ENCODE assay signal across 8 cellular contexts in genomic region chr19:40424637-40425449, GRCh38. TPM values are rescaled to one million over a fixed set of nuclear protein-coding genes. Genes with fewer than 3 reads are reported as not detected.
DNase-seq lines count a peak whose midpoint lies in the region; ATAC-seq and TF ChIP-seq lines count a peak whose summit lies in the region.

No MANE protein-coding gene starts in this region.

- 1 to 2% methylated on average over 16 to 19 of the region's 28 CpGs for WGBS in upper lobe of left lung, 2 donors

- DNase-seq in GM12865 (ENCODE audit: low read depth) (peak; percentile 24), NOMO-1 treated with dmso at 0.1 percent for 144 hours (lab: John Stamatoyannopoulos, UW; ENCODE audit: unreplicated experiment) (peak; percentile 9), choroid plexus epithelial cell (ENCODE audit: low read depth) (peak; percentile 48), memory B cell (ENCODE audit: low spot score in 2 of 2) (no peak), upper lobe of left lung (peak in 1 of 2 donors; percentile 39), T1000 (lab: John Stamatoyannopoulos, UW) (no peak), GM03348 (ENCODE audit: low spot score) (no peak)

- H3K9me3 Mint-ChIP-seq in memory B cell: no peaks in the 10 kb centered on the region

- H3K4me3 ChIP-seq in GM12865 (ENCODE audit: low read depth, low read length): peak overlapping the region; percentile 80
- peak overlapping the region; percentile 84 for H3K4me3 ChIP-seq in choroid plexus epithelial cell (ENCODE audit: low read depth, low read length)
- peak overlapping the region; percentile 55 to 88 (median 76) for H3K4me3 ChIP-seq in upper lobe of left lung

- peak overlapping the region; percentile 86 for H3K4me3 Mint-ChIP-seq in memory B cell

- ATAC-seq in memory B cell (ENCODE audit: low read depth) (no peak), upper lobe of left lung (ENCODE audit: low FRiP score in 2 of 2) (no peak), HG03571 (IDR thresholded peaks at IDR 0.05; ENCODE audit: unreplicated experiment) (no peak)

- H3K27ac Mint-ChIP-seq in memory B cell: peak overlapping the region; percentile 86

- peaks cover 9 to 21% (median 11%) of the 10 kb centered on the region in 4 donors for H3K36me3 ChIP-seq in upper lobe of left lung

- no peak for TF ChIP-seq EP300 in upper lobe of left lung (IDR thresholded peaks at IDR 0.05)

- peaks cover 11% of the 10 kb centered on the region for H3K4me1 Mint-ChIP-seq in memory B cell

- TF ChIP-seq CTCF in GM12865 (IDR thresholded peaks at IDR 0.05; ENCODE audit: insufficient read depth, low read depth, low read length, missing control alignments) (no peak), choroid plexus epithelial cell (conservative IDR thresholded peaks at IDR 0.05; ENCODE audit: low read depth, low read length) (no peak), upper lobe of left lung (IDR thresholded peaks at IDR 0.05) (no peak)

- H3K27me3 ChIP-seq in upper lobe of left lung: no peaks in the 10 kb centered on the region

- peaks cover 42 to 53% (median 47%) of the 10 kb centered on the region in 4 donors for H3K4me1 ChIP-seq in upper lobe of left lung

- H3K9me3 ChIP-seq in upper lobe of left lung: no peaks in the 10 kb centered on the region

- H3K27me3 Mint-ChIP-seq in memory B cell: no peaks in the 10 kb centered on the region

- TF ChIP-seq POLR2A in upper lobe of left lung (IDR thresholded peaks at IDR 0.05): no peak

- peak overlapping the region; percentile 97 to 100 (median 100) for H3K27ac ChIP-seq in upper lobe of left lung

- H3K36me3 Mint-ChIP-seq in memory B cell: no peaks in the 10 kb centered on the region

RNA-seq across cellular contexts. Expression of gene SERTAD1, which starts 0.9 kb away (rescaled TPM):
- total RNA-seq in upper lobe of left lung: 10 to 100 TPM in 4 of 6 donors, 1 to 10 TPM in 2; 2.1 to 37.5 (median 18.4) TPM

RNA-seq across cellular contexts. Expression of gene PRX, which starts 11.7 kb away (rescaled TPM):
- 100 to 1,000 TPM in 1 of 6 donors, 10 to 100 TPM in 5; 30.1 to 146 (median 51.5) TPM for total RNA-seq in upper lobe of left lung

RNA-seq across cellular contexts. Expression of gene SERTAD3, which starts 19.3 kb away (rescaled TPM):
- total RNA-seq in upper lobe of left lung: 10 to 100 TPM in 5 of 6 donors, 1 to 10 TPM in 1; 8.9 to 44.5 (median 21.9) TPM

RNA-seq across cellular contexts. Expression of gene HIPK4, which starts 34.9 kb away (rescaled TPM):
- total RNA-seq in upper lobe of left lung: 1 to 10 TPM in 1 of 6 donors, under 1 TPM in 4, not detected in 1; 0.17 to 1.0 (median 0.46) TPM

RNA-seq across cellular contexts. Expression of gene BLVRB, which starts 40.7 kb away (rescaled TPM):
- 100 to 1,000 TPM in 5 of 6 donors, 10 to 100 TPM in 1; 77.5 to 379 (median 223) TPM for total RNA-seq in upper lobe of left lung

Comparison
In these comparisons a context has a peak if more than half of its experiments do, and no peak if none do; other contexts are left out.
1. DNase-seq: peak in GM12865 (single experiment), NOMO-1 treated with dmso at 0.1 percent for 144 hours (single experiment) and choroid plexus epithelial cell (single experiment); none in memory B cell (0 of 2), T1000 (single experiment) and GM03348 (single experiment).
2. Peak in every context shown above with its lines, with median percentiles within 50 percentile points of each other: H3K4me3 ChIP-seq.